Comparison of ENCODE assay signal across 8 cellular contexts in the genomic region with DNA sequence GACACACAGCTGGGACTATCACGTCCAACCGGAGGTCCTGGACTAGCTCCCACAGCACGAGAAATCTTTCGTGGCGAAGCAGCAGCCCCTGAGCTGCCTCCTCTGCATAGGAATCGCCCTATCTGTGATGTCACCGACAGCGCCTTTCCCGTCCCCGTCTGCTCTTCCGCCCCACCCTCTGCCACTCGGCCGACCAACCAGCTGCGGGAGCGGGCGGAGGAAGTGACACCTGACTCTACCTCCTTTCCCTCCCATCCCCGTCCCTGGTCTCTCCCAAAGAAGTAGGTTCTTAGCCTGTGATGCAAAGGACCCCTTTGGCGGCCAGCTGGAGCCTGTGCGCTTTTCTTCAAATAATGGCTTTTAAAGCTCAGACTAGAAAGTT. TPM values are rescaled to one million over a fixed set of nuclear protein-coding genes. Genes with fewer than 3 reads are reported as not detected.
DNase-seq lines count a peak whose midpoint lies in the region; ATAC-seq, FAIRE-seq and TF ChIP-seq lines count a peak whose summit lies in the region.
"Not testable (repeated sequence)": the region's sequence is repeated elsewhere in the genome, so short reads cannot be mapped to it uniquely, and the experiment has no call there.

No MANE protein-coding gene starts in this region.

- TF ChIP-seq CTCF in K562 (IDR thresholded peaks at IDR 0.05 in 2 of 3, conservative IDR thresholded peaks at IDR 0.05 in 1 of 3; ENCODE audit: insufficient read depth in 2 of 3, low read depth in 1 of 3, low read length in 3 of 3); nephron (IDR thresholded peaks at IDR 0.05; ENCODE audit: unreplicated experiment in 3 of 3); upper lobe of right lung (IDR thresholded peaks at IDR 0.05): not testable (repeated sequence)

- not testable (repeated sequence) for H3K9me3 ChIP-seq in K562 (replicated peaks; ENCODE audit: control insufficient read depth, insufficient read depth, low read depth, low read length); upper lobe of right lung

- not testable (repeated sequence) for H3K9ac ChIP-seq in K562 (ENCODE audit: insufficient read depth in 1 of 2, low read depth in 2 of 2, low read length in 2 of 2)

- H3K4me3 ChIP-seq in K562, upper lobe of right lung: not testable (repeated sequence)

- H3K4me1 Mint-ChIP-seq in nephron = not testable (repeated sequence)

- not testable (repeated sequence) for TF ChIP-seq RAD21 in K562 (CRISPR knock-in tag; conservative IDR thresholded peaks at IDR 0.05 in 1 of 2, IDR thresholded peaks at IDR 0.05 in 1 of 2)

- ATAC-seq in GM19035 (IDR thresholded peaks at IDR 0.05; ENCODE audit: unreplicated experiment) (peak; percentile 73), HG03103 (IDR thresholded peaks at IDR 0.05; ENCODE audit: low read depth, unreplicated experiment) (peak; percentile 79), SK-N-SH treated with all-trans-retinoic acid at 6 μM for 48 hours (peak; percentile 98), K562 (peak; percentile 98), left cardiac atrium (peak; percentile 99 to 100), upper lobe of right lung (peak; percentile 96)

- H3K27me3 ChIP-seq in K562 (ENCODE audit: control insufficient read depth in 2 of 2, insufficient read depth in 2 of 2, low read length in 2 of 2); upper lobe of right lung: not testable (repeated sequence)

- H3K4me1 ChIP-seq in K562 (replicated peaks in 1 of 2; ENCODE audit: control insufficient read depth in 2 of 2, insufficient read depth in 2 of 2, low read length in 2 of 2); upper lobe of right lung: not testable (repeated sequence)

- not testable (repeated sequence) for H3K36me3 Mint-ChIP-seq in nephron (ENCODE audit: low read depth)

- WGBS in K562 (ENCODE audit: insufficient coverage, low coverage, missing lambda C conversion rate) = no CpG with 5 or more reads among the region's 19 CpGs

- not testable (repeated sequence) for H3K9me1 ChIP-seq in K562 (ENCODE audit: control insufficient read depth, insufficient read depth, low read length)

- FAIRE-seq in H54 (lab: Jason Lieb, UNC) (peak; percentile 60), K562 (lab: Jason Lieb, UNC) (peak; percentile 81)

- H2AFZ ChIP-seq in K562 (ENCODE audit: low read depth, low read length) = not testable (repeated sequence)

- CTCF ChIA-PET in K562 (lab: Yijun Ruan, JAX; ENCODE audit: low intra/inter-chr PET ratio) = not testable (repeated sequence)

- not testable (repeated sequence) for TF ChIP-seq EP300 in K562 (IDR thresholded peaks at IDR 0.05; ENCODE audit: low read length)

- POLR2A ChIA-PET in K562 (lab: Yijun Ruan, JAX) = not testable (repeated sequence)

- not testable (repeated sequence) for H3K4me2 ChIP-seq in K562 (ENCODE audit: insufficient read depth, low read length)

- peak overlapping the region; percentile 54 to 68 (median 56) for H3K4me3 Mint-ChIP-seq in nephron

- not testable (repeated sequence) for H3K27ac ChIP-seq in K562 (ENCODE audit: extremely low read depth, low read depth, low read length); upper lobe of right lung

- peak overlapping the region in 1 of 3 experiments; percentile 92 for H3K27ac Mint-ChIP-seq in nephron

- H3K27me3 Mint-ChIP-seq in nephron (ENCODE audit: low read depth) = not testable (repeated sequence)

- H3K79me2 ChIP-seq in K562 (ENCODE audit: control insufficient read depth, insufficient read depth, low read length) = not testable (repeated sequence)

- BruUV-seq in K562 (replicated peaks; lab: Mats Ljungman, UMichigan) = not testable (repeated sequence)

- not testable (repeated sequence) for TF ChIP-seq POLR2A in H54 (IDR thresholded peaks at IDR 0.05; ENCODE audit: low read depth, low read length); K562 (conservative IDR thresholded peaks at IDR 0.05)

- DNase-seq in H54 (ENCODE audit: insufficient read length, low spot score); K562 (ENCODE audit: extremely low read depth in 1 of 4, low spot score in 3 of 4); left cardiac atrium; upper lobe of right lung: not testable (repeated sequence)

- not testable (repeated sequence) for H3K9me3 Mint-ChIP-seq in nephron

- in situ Hi-C loops in K562 (cut with MboI) = not testable (repeated sequence)

- H4K20me1 ChIP-seq in K562 (replicated peaks; ENCODE audit: control insufficient read depth, insufficient read depth, low read length) = not testable (repeated sequence)

- intact Hi-C loops in K562 (cut with micrococcal nuclease); left cardiac atrium (cut with DNase I); upper lobe of right lung (cut with DNase I): not testable (repeated sequence)

- H3K36me3 ChIP-seq in K562 (ENCODE audit: control insufficient read depth, insufficient read depth, low read length); upper lobe of right lung: not testable (repeated sequence)

RNA-seq across cellular contexts. Expression of a gene that starts 59.7 kb away (rescaled TPM):
- 32.5 and 51.2 TPM in 2 replicates for total RNA-seq in K562 (2011; cell fraction: chromatin; rRNA removed; ENCODE audit: low replicate concordance)
- total RNA-seq in K562 (2011; cell fraction: nucleolus; rRNA removed) = 13.7 and 17.5 TPM in 2 replicates
- 26.5 and 36.9 TPM in 2 replicates for total RNA-seq in K562 (2011; cell fraction: nucleoplasm; rRNA removed)
- total RNA-seq in K562 (2014; rRNA removed) = 3.6 and 3.7 TPM in 2 replicates
- 6.1 and 6.7 TPM in 2 replicates for total RNA-seq in K562 (2014; rRNA removed; fragmentation: Illumina TruSeq; extraction: Trizol)
- total RNA-seq in K562 (2015; rRNA removed; fragmentation: Illumina TruSeq; extraction: Trizol) = 6.9 TPM in 2 replicates
- total RNA-seq in K562 (2021) = 5.2 and 6.8 TPM in 2 replicates
- polyA plus RNA-seq in K562 (2011; rRNA removed) = 8.1 and 8.5 TPM in 2 replicates
- 3.1 and 5.0 TPM in 2 replicates for polyA plus RNA-seq in K562 (2011; cell fraction: cytosol; rRNA removed)
- 25.0 and 25.4 TPM in 2 replicates for polyA plus RNA-seq in K562 (2011; cell fraction: nucleus; rRNA removed)
- 5.6 and 9.4 TPM in 2 replicates for polyA plus RNA-seq in K562 (2012)
- polyA plus RNA-seq in K562 (2014; fragmentation: Illumina TruSeq; extraction: Trizol) = 4.6 and 6.7 TPM in 2 replicates
- polyA plus RNA-seq in K562 (2014; fragmentation: Nextera tagmentation; extraction: Ambion mirVana) = 1 to 10 TPM; 1.3 to 1.9 TPM
- 4.8 and 5.4 TPM in 2 replicates for polyA plus RNA-seq in K562 (2014; rRNA removed)
- 13.9 and 14.2 TPM in 2 replicates for polyA minus RNA-seq in K562 (2011; rRNA and poly(A)+ RNA removed)
- polyA minus RNA-seq in K562 (2011; cell fraction: cytosol; rRNA and poly(A)+ RNA removed) = 3.6 and 4.2 TPM in 2 replicates
- 12.3 and 17.7 TPM in 2 replicates for polyA minus RNA-seq in K562 (2011; cell fraction: nucleus; rRNA and poly(A)+ RNA removed)
- 10 to 100 TPM in 1 of 2 donors, 1 to 10 TPM in 1; 5.9 to 11.8 TPM for total RNA-seq in left cardiac atrium
- total RNA-seq in upper lobe of right lung = 26.9 TPM
